8 cellular contexts compared by ENCODE assay signal in genomic region chr17:64145751-64146417, GRCh38. TPM values are rescaled to one million over a fixed set of nuclear protein-coding genes. Genes with fewer than 3 reads are reported as not detected.
DNase-seq lines count a peak whose midpoint lies in the region; ATAC-seq, FAIRE-seq and TF ChIP-seq lines count a peak whose summit lies in the region.

No MANE protein-coding gene starts in this region.

- H3K27ac Mint-ChIP-seq in Calu3 (ENCODE audit: unreplicated experiment): no peak overlapping the region
- no peak overlapping the region for H3K27ac Mint-ChIP-seq in activated CD8-positive, alpha-beta memory T cell treated with anti-CD3 and anti-CD28 coated beads, Interleukin-2, amount 10 ng/mL, durations not matched to agents 7 days and 5 days
- no peak overlapping the region for H3K27ac Mint-ChIP-seq in endothelial cell (ENCODE audit: unreplicated experiment)

- DNase-seq in Calu3 (peak; percentile 88), HTR-8/SVneo (ENCODE audit: insufficient read length, low spot score) (peak; percentile 98), NOMO-1 treated with DMSO at 0.1 percent for 48 hours (lab: John Stamatoyannopoulos, UW; ENCODE audit: unreplicated experiment) (peak; percentile 97), endothelial cell (ENCODE audit: low spot score) (peak; percentile 85), mesenteric fat pad (ENCODE audit: low spot score) (peak; percentile 98)
- DNase-seq in activated CD8-positive, alpha-beta memory T cell treated with anti-CD3 and anti-CD28 coated beads, Interleukin-2, amount 10 ng/mL, durations not matched to agents 7 days and 5 days: peak; percentile 99
- DNase-seq in stimulated activated CD8-positive, alpha-beta memory T cell treated with anti-CD3 and anti-CD28 coated beads, Interleukin-15, amount 100 ng/mL, for 1 hour (ENCODE audit: low read depth): peak; percentile 89

- H3K4me1 Mint-ChIP-seq in Calu3 (ENCODE audit: low read depth, unreplicated experiment) (no peaks in the 10 kb centered on the region), endothelial cell (ENCODE audit: unreplicated experiment) (peaks cover 10% of the 10 kb centered on the region)
- peaks cover 25% of the 10 kb centered on the region for H3K4me1 Mint-ChIP-seq in activated CD8-positive, alpha-beta memory T cell treated with anti-CD3 and anti-CD28 coated beads, Interleukin-2, amount 10 ng/mL, durations not matched to agents 7 days and 5 days

- H3K36me3 Mint-ChIP-seq in Calu3 (ENCODE audit: insufficient read depth, unreplicated experiment) (peaks cover 18% of the 10 kb centered on the region), endothelial cell (ENCODE audit: low read depth, unreplicated experiment) (no peaks in the 10 kb centered on the region)
- peaks cover 25% of the 10 kb centered on the region for H3K36me3 Mint-ChIP-seq in activated CD8-positive, alpha-beta memory T cell treated with anti-CD3 and anti-CD28 coated beads, Interleukin-2, amount 10 ng/mL, durations not matched to agents 7 days and 5 days

- no TSS peak for BruUV-seq in Calu3 (replicated peaks; lab: Mats Ljungman, UMichigan)

- H3K4me3 Mint-ChIP-seq in Calu3 (ENCODE audit: low read depth, unreplicated experiment) (no peak overlapping the region), endothelial cell (ENCODE audit: unreplicated experiment) (no peak overlapping the region)
- H3K4me3 Mint-ChIP-seq in activated CD8-positive, alpha-beta memory T cell treated with anti-CD3 and anti-CD28 coated beads, Interleukin-2, amount 10 ng/mL, durations not matched to agents 7 days and 5 days: no peak overlapping the region

- ATAC-seq in GM21390 (IDR thresholded peaks at IDR 0.05; ENCODE audit: unreplicated experiment): peak; percentile 91
- peak; percentile 95 for ATAC-seq in activated CD8-positive, alpha-beta memory T cell treated with anti-CD3 and anti-CD28 coated beads, Interleukin-2, amount 10 ng/mL, durations not matched to agents 7 days and 5 days

- FAIRE-seq in HTR-8/SVneo (lab: Jason Lieb, UNC): peak; percentile 92

- H3K9me3 Mint-ChIP-seq in Calu3 (ENCODE audit: low read depth, unreplicated experiment): no peaks in the 10 kb centered on the region
- H3K9me3 Mint-ChIP-seq in activated CD8-positive, alpha-beta memory T cell treated with anti-CD3 and anti-CD28 coated beads, Interleukin-2, amount 10 ng/mL, durations not matched to agents 7 days and 5 days (ENCODE audit: low read depth): no peaks in the 10 kb centered on the region
- no peaks in the 10 kb centered on the region for H3K9me3 Mint-ChIP-seq in endothelial cell (ENCODE audit: unreplicated experiment)

- TF ChIP-seq CTCF in Calu3 (IDR thresholded peaks at IDR 0.05; ENCODE audit: unreplicated experiment) (no peak), endothelial cell (IDR thresholded peaks at IDR 0.05; ENCODE audit: unreplicated experiment) (no peak)

- no peaks in the 10 kb centered on the region for H3K27me3 Mint-ChIP-seq in Calu3 (ENCODE audit: unreplicated experiment)
- no peaks in the 10 kb centered on the region for H3K27me3 Mint-ChIP-seq in activated CD8-positive, alpha-beta memory T cell treated with anti-CD3 and anti-CD28 coated beads, Interleukin-2, amount 10 ng/mL, durations not matched to agents 7 days and 5 days
- peaks cover 3% of the 10 kb centered on the region for H3K27me3 Mint-ChIP-seq in endothelial cell (ENCODE audit: unreplicated experiment)

- intact Hi-C loops in Calu3 (cut with micrococcal nuclease; ENCODE audit: unreplicated experiment): loop anchor here (2.0 kb wide), 1 partner anchor 137 kb away; no protein-coding TSS in a partner anchor

- CTCF ChIA-PET in Calu3 (lab: Charles Lee): interaction anchor here (0.6 to 1.9 kb wide), 4 partner anchors 13 to 136 kb away, joined by 3 to 5 read pairs (median 4); no protein-coding TSS in a partner anchor
- CTCF ChIA-PET in activated CD8-positive, alpha-beta memory T cell treated with anti-CD3 and anti-CD28 coated beads, Interleukin-2, amount 10 ng/mL, durations not matched to agents 7 days and 5 days (lab: Charles Lee): interaction anchor here (0.6 to 5.8 kb wide), 23 partner anchors 12 to 345 kb away, joined by 3 to 56 read pairs (median 4); partner anchors contain the start of genes ERN1, GH1 and TEX2

RNA-seq across cellular contexts. Expression of gene ERN1, which starts 15.9 kb away (rescaled TPM):
- total RNA-seq in Calu3 (2022) (16.5 and 17.3 TPM in 2 replicates), endothelial cell (ENCODE audit: unreplicated experiment) (16.7 TPM), mesenteric fat pad (27.1 TPM)
- total RNA-seq in activated CD8-positive, alpha-beta memory T cell treated with anti-CD3 and anti-CD28 coated beads, Interleukin-2, amount 10 ng/mL, durations not matched to agents 7 days and 5 days: 10 to 100 TPM; 21.7 to 22.9 TPM

Comparison
In these comparisons a context has a peak if more than half of its experiments do, and no peak if none do; other contexts are left out.
1. Peak in every context shown above with its lines: DNase-seq and ATAC-seq.